25 cellular contexts compared by ENCODE assay signal in the genomic region with DNA sequence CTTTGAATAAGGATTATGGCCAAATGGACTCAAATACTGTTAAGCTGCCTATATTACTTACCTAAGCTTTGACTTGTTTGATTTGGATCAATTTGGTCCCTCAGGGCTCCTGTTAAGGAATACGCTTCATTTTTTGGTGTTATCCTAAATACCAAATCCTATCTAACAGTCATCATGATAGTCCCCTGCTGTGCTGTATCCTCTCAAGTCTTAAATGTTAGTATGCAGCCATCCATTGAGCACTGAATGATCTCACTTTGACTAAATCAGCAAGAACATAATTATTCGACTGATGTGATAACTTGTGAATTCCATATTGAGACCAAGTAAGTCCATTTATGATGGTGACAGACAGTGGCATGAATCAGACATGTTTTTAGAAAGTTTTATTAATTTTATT.
"Had no signal": no experiment of that assay in that cellular context is flagged by ENCODE, and none has a peak within 500 bp of the region (broad histone marks: within the 10 kb centered on the region; RNA-seq: fewer than 3 reads in every experiment).

No MANE protein-coding gene starts in this region.

- FAIRE-seq: astrocyte, bronchial epithelial cell had no signal

- H3K27ac ChIP-seq: brain microvascular endothelial cell, WERI-Rb-1 had no signal

- H3K36me3 ChIP-seq: brain microvascular endothelial cell, WERI-Rb-1 had no signal

- H3K27me3 ChIP-seq: brain microvascular endothelial cell had no signal

- ATAC-seq: activated CD4-positive, CD25-positive, alpha-beta regulatory T cell treated with anti-CD3 and anti-CD28 coated beads, Interleukin-2, amount 50 U/mL, for 24 hours; activated naive CD4-positive, alpha-beta T cell treated with anti-CD3 and anti-CD28 coated beads, Interleukin-2, amount 50 U/mL, for 72 hours; activated T-cell treated with anti-CD3 and anti-CD28 coated beads, Interleukin-2, amount 50 U/mL, for 72 hours; esophagus mucosa; T-helper 17 cell had no signal

- DNase-seq: activated B cell treated with CpG ODN at 0.5 μM for 24 hours; activated CD4-positive, alpha-beta memory T cell treated with anti-CD3 and anti-CD28 coated beads, Interleukin-2, amount 10 ng/mL, durations not matched to agents 7 days and 5 days; activated CD4-positive, alpha-beta T cell treated with anti-CD3 and anti-CD28 coated beads for 48 hours; activated CD4-positive, alpha-beta T cell treated with anti-CD3 and anti-CD28 coated beads, Interleukin-2, amount 50 U/mL, for 4 hours; activated CD8-positive, alpha-beta memory T cell treated with anti-CD3 and anti-CD28 coated beads, Interleukin-2, amount 50 U/mL, for 48 hours; activated gamma-delta T cell; activated naive CD4-positive, alpha-beta T cell; activated naive CD4-positive, alpha-beta T cell treated with anti-CD3 and anti-CD28 coated beads, Interleukin-2, amount 10 ng/mL, durations not matched to agents 7 days and 5 days; activated naive CD8-positive, alpha-beta T cell treated with anti-CD3 and anti-CD28 coated beads, Interleukin-2, amount 10 ng/mL, durations not matched to agents 7 days and 5 days; activated T-cell treated with anti-CD3 and anti-CD28 coated beads for 4 hours; activated T-cell treated with anti-CD3 and anti-CD28 coated beads, Interleukin-2, amount 50 U/mL, for 24 hours; activated T-cell treated with anti-CD3 and anti-CD28 coated beads, Interleukin-2, amount 50 U/mL, for 72 hours; brain microvascular endothelial cell; effector CD8-positive, alpha-beta T cell; foreskin fibroblast; head of caudate nucleus; T-helper 1 cell; T-helper 17 cell; T1000; WERI-Rb-1 had no signal
